In the genomic region with DNA sequence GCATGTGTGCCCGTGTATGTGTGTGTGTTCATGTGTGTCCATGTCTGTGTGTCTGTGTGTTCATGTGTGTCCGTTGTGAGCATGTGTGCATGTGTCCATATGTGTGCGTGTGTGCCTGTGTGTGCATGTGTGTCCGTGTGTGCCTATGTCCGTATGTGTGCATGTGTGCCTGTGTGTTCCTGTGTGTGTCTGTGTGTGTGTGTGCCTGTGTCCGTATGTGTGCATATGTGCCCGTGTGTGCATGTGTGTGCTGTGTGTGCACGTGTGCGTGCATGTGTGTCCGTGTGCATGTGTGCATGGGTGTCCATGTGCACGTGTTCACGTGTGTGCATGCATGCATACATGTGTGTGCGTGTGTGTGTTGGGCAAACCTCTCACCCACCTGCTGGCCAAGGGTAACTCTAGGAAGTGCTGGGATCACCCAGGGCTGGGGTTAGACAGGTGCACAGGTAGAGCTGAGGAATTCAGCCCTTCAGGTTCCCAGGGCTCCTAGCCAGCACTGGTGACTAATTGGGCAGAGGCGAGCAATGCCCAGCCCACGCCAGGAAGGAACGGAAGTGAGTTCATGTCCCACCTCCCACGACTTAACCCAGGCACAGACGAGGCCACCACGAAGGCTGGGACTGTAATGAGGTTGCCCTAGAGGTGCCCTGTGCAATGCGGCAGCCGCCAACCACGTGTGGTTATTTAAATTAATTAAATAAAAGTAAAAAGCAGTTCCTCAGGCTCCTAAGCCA, we compare ENCODE assay signal across 10 cellular contexts. TPM values are rescaled to one million over a fixed set of nuclear protein-coding genes. Genes with fewer than 3 reads are reported as not detected.
DNase-seq lines count a peak whose midpoint lies in the region; ATAC-seq, FAIRE-seq and TF ChIP-seq lines count a peak whose summit lies in the region.
"Had no signal": no experiment of that assay in that cellular context is flagged by ENCODE, and none has a peak within 500 bp of the region (broad histone marks: within the 10 kb centered on the region; RNA-seq: fewer than 3 reads in every experiment).

No MANE protein-coding gene starts in this region.

- peak overlapping the region; percentile 2 for H3K4me3 Mint-ChIP-seq in central memory CD8-positive, alpha-beta T cell
- no peak overlapping the region for H3K4me3 Mint-ChIP-seq in chondrocyte (ENCODE audit: unreplicated experiment)
- H3K4me3 Mint-ChIP-seq: nephron had no signal

- no peak for TF ChIP-seq POLR2A in H54 (IDR thresholded peaks at IDR 0.05; ENCODE audit: low read depth, low read length)

- peak overlapping the region; percentile 7 for H3K4me3 ChIP-seq in skeletal muscle satellite cell (ENCODE audit: low read length)

- DNase-seq in H54 (ENCODE audit: insufficient read length, low spot score) (peak; percentile 78), RPMI7951 (ENCODE audit: low read depth) (peak; percentile 77), OCI-M2 (lab: John Stamatoyannopoulos, UW; ENCODE audit: unreplicated experiment) (no peak), middle frontal gyrus (ENCODE audit: extremely low spot score, low spot score) (no peak), chondrocyte (ENCODE audit: low spot score) (no peak)
- no peak for DNase-seq in central memory CD8-positive, alpha-beta T cell (ENCODE audit: low spot score in 2 of 2)
- DNase-seq: NCI-H1436 had no signal

- H3K36me3 ChIP-seq in skeletal muscle satellite cell (ENCODE audit: insufficient read depth, low read length), result no peaks in the 10 kb centered on the region

- no peaks in the 10 kb centered on the region for H3K27me3 ChIP-seq in skeletal muscle satellite cell (ENCODE audit: control insufficient read depth, insufficient read depth, low read length)

- H3K9me3 Mint-ChIP-seq in central memory CD8-positive, alpha-beta T cell, result no peaks in the 10 kb centered on the region
- no peaks in the 10 kb centered on the region for H3K9me3 Mint-ChIP-seq in chondrocyte (ENCODE audit: low read depth)
- H3K9me3 Mint-ChIP-seq: nephron had no signal

- H3K4me1 ChIP-seq in skeletal muscle satellite cell (ENCODE audit: control insufficient read depth, insufficient read depth, low read length), result peaks cover 32% of the 10 kb centered on the region

- H3K27me3 Mint-ChIP-seq in central memory CD8-positive, alpha-beta T cell, result no peaks in the 10 kb centered on the region
- H3K27me3 Mint-ChIP-seq in chondrocyte (ENCODE audit: low read depth), result no peaks in the 10 kb centered on the region

- FAIRE-seq in H54 (lab: Jason Lieb, UNC), result no peak

- peak; percentile 65 for ATAC-seq in central memory CD8-positive, alpha-beta T cell (replicated peaks; ENCODE audit: extremely low read depth, poor library complexity, severe bottlenecking)
- ATAC-seq in HG03460 (IDR thresholded peaks at IDR 0.05; ENCODE audit: unreplicated experiment), result no peak

- no peak for TF ChIP-seq CTCF in chondrocyte (IDR thresholded peaks at IDR 0.05)

- peaks cover 21% of the 10 kb centered on the region for H3K4me1 Mint-ChIP-seq in central memory CD8-positive, alpha-beta T cell
- H3K4me1 Mint-ChIP-seq in chondrocyte (ENCODE audit: low read depth), result peaks cover 21% of the 10 kb centered on the region

- H3K9me3 ChIP-seq in skeletal muscle satellite cell (replicated peaks; ENCODE audit: low read length), result no peaks in the 10 kb centered on the region

- no peaks in the 10 kb centered on the region for H3K36me3 Mint-ChIP-seq in central memory CD8-positive, alpha-beta T cell (ENCODE audit: insufficient read depth)
- H3K36me3 Mint-ChIP-seq in chondrocyte (ENCODE audit: low read depth), result peaks cover 1% of the 10 kb centered on the region

- peak overlapping the region; percentile 26 for H3K9ac ChIP-seq in skeletal muscle satellite cell (ENCODE audit: low read depth, low read length)

- no peak overlapping the region for H3K27ac Mint-ChIP-seq in central memory CD8-positive, alpha-beta T cell (ENCODE audit: low read depth)
- no peak overlapping the region for H3K27ac Mint-ChIP-seq in chondrocyte (ENCODE audit: unreplicated experiment)

- peak overlapping the region; percentile 42 for H3K4me2 ChIP-seq in skeletal muscle satellite cell (ENCODE audit: low read length)

RNA-seq across cellular contexts. Expression of a gene that starts 8.2 kb away (rescaled TPM):
- total RNA-seq in RPMI7951 (2014; rRNA removed; shearing (Covaris generic)), result 20.4 and 22.6 TPM in 2 replicates
- 51.3 and 52.7 TPM in 2 replicates for total RNA-seq in skeletal muscle satellite cell (2012; rRNA removed)
- 93.0 to 94.5 TPM (median 93.9 TPM) in 3 replicates for total RNA-seq in chondrocyte

RNA-seq across cellular contexts. Expression of a gene that starts 35.7 kb away (rescaled TPM):
- total RNA-seq in RPMI7951 (2014; rRNA removed; shearing (Covaris generic)), result not detected in 2 replicates
- 0.51 and 1.3 TPM in 2 replicates for total RNA-seq in skeletal muscle satellite cell (2012; rRNA removed)
- total RNA-seq in chondrocyte, result not detected in 3 replicates

RNA-seq across cellular contexts. Expression of a gene that starts 51.9 kb away (rescaled TPM):
- total RNA-seq in RPMI7951 (2014; rRNA removed; shearing (Covaris generic)), result 17.2 and 19.7 TPM in 2 replicates
- total RNA-seq in skeletal muscle satellite cell (2012; rRNA removed), result 5.9 and 7.9 TPM in 2 replicates
- 1.3 to 2.5 TPM (median 2.1 TPM) in 3 replicates for total RNA-seq in chondrocyte

RNA-seq across cellular contexts. Expression of a gene that starts 52.8 kb away (rescaled TPM):
- total RNA-seq in RPMI7951 (2014; rRNA removed; shearing (Covaris generic)), result 104 and 207 TPM in 2 replicates
- total RNA-seq in skeletal muscle satellite cell (2012; rRNA removed), result 265 and 305 TPM in 2 replicates
- total RNA-seq in chondrocyte, result 53.3 to 206 TPM (median 189 TPM) in 3 replicates

Comparison
In these comparisons a context has a peak if more than half of its experiments do, and no peak if none do; other contexts are left out.
1. DNase-seq: peak in H54 (single experiment) and RPMI7951 (single experiment); none in central memory CD8-positive, alpha-beta T cell (0 of 2), OCI-M2 (single experiment), middle frontal gyrus (single experiment) and chondrocyte (single experiment).